2 cellular contexts compared by ENCODE assay signal in genomic region chr14:103518416-103519042, GRCh38.
TF ChIP-seq lines count a peak whose summit lies in the region.

No MANE protein-coding gene starts in this region.

TF ChIP-seq in SK-N-SH treated with all-trans-retinoic acid at 6 μM for 48 hours, 23 proteins besides CTCF, POLR2A, EP300 and RAD21:
- TF ChIP-seq CSRNP3 (CRISPR knock-in tag; IDR thresholded peaks at IDR 0.05) (no peak), GLIS3 (CRISPR knock-in tag; IDR thresholded peaks at IDR 0.05) (no peak), ISL1 (CRISPR knock-in tag; IDR thresholded peaks at IDR 0.05) (no peak), CSDC2 (CRISPR knock-in tag; IDR thresholded peaks at IDR 0.05) (no peak), PPARA (CRISPR knock-in tag; IDR thresholded peaks at IDR 0.05; ENCODE audit: borderline replicate concordance) (no peak), ZNF8 (CRISPR knock-in tag; IDR thresholded peaks at IDR 0.05) (no peak), TOX (CRISPR knock-in tag; IDR thresholded peaks at IDR 0.05; ENCODE audit: borderline replicate concordance) (no peak), ESRRG (CRISPR knock-in tag; IDR thresholded peaks at IDR 0.05) (no peak), TCF4 (CRISPR knock-in tag; IDR thresholded peaks at IDR 0.05; ENCODE audit: borderline replicate concordance) (no peak), BACH2 (CRISPR knock-in tag; IDR thresholded peaks at IDR 0.05; ENCODE audit: borderline replicate concordance) (no peak), TSHZ2 (CRISPR knock-in tag; IDR thresholded peaks at IDR 0.05) (no peak), ARNTL (CRISPR knock-in tag; IDR thresholded peaks at IDR 0.05; ENCODE audit: borderline replicate concordance, low read depth) (no peak), RARB (CRISPR knock-in tag; IDR thresholded peaks at IDR 0.05) (no peak), ZNF565 (CRISPR knock-in tag; conservative IDR thresholded peaks at IDR 0.05; ENCODE audit: low read depth) (no peak), OSR1 (CRISPR knock-in tag; IDR thresholded peaks at IDR 0.05) (no peak), CREB5 (CRISPR knock-in tag; IDR thresholded peaks at IDR 0.05; ENCODE audit: low read depth) (no peak), SNAI2 (CRISPR knock-in tag; IDR thresholded peaks at IDR 0.05) (no peak), PATZ1 (CRISPR knock-in tag; IDR thresholded peaks at IDR 0.05; ENCODE audit: borderline replicate concordance) (no peak), ZFP30 (CRISPR knock-in tag; IDR thresholded peaks at IDR 0.05) (no peak), ZNF70 (CRISPR knock-in tag; IDR thresholded peaks at IDR 0.05) (no peak)
TF ChIP-seq in SK-N-SH treated with all-trans-retinoic acid at 6 μM for 48 hours: peak in this region for 0.

TF ChIP-seq in GM12878, 131 proteins besides CTCF, POLR2A, EP300 and RAD21:
- peak; percentile 93 for TF ChIP-seq SMC3 (IDR thresholded peaks at IDR 0.05; ENCODE audit: borderline replicate concordance, low read length)
- TF ChIP-seq ATF2 (IDR thresholded peaks at IDR 0.05; ENCODE audit: low read length): no peak
- TF ChIP-seq YY1 (IDR thresholded peaks at IDR 0.05; ENCODE audit: low read depth, low read length): 0 out of 2 replicates have a peak, but pooled peaks have one; percentile 53
